Comparison of ENCODE assay signal across 25 cellular contexts in genomic region chr4:37781134-37781455, GRCh38.
DNase-seq lines count a peak whose midpoint lies in the region; ATAC-seq and TF ChIP-seq lines count a peak whose summit lies in the region.
"Had no signal": no experiment of that assay in that cellular context is flagged by ENCODE, and none has a peak within 500 bp of the region (broad histone marks: within the 10 kb centered on the region; RNA-seq: fewer than 3 reads in every experiment).

No MANE protein-coding gene starts in this region.

- peaks cover 14% of the 10 kb centered on the region for H3K9me3 Mint-ChIP-seq in activated naive CD4-positive, alpha-beta T cell treated with anti-CD3 and anti-CD28 coated beads, Interleukin-2, amount 10 ng/mL, durations not matched to agents 7 days and 5 days
- H3K9me3 Mint-ChIP-seq in central memory CD8-positive, alpha-beta T cell, result no peaks in the 10 kb centered on the region
- no peaks in the 10 kb centered on the region for H3K9me3 Mint-ChIP-seq in stimulated activated effector memory CD8-positive, alpha-beta T cell treated with anti-CD3 and anti-CD28 coated beads, Interleukin-12 subunit alpha, Interleukin-12 subunit beta, amount 100 ng/mL, for 72 hours

- peak overlapping the region; percentile 83 for H3K27ac Mint-ChIP-seq in activated naive CD4-positive, alpha-beta T cell treated with anti-CD3 and anti-CD28 coated beads, Interleukin-2, amount 10 ng/mL, durations not matched to agents 7 days and 5 days
- H3K27ac Mint-ChIP-seq in central memory CD8-positive, alpha-beta T cell (ENCODE audit: low read depth), result peak overlapping the region; percentile 67
- H3K27ac Mint-ChIP-seq in stimulated activated effector memory CD8-positive, alpha-beta T cell treated with anti-CD3 and anti-CD28 coated beads, Interleukin-12 subunit alpha, Interleukin-12 subunit beta, amount 100 ng/mL, for 72 hours, result peak overlapping the region; percentile 79
- H3K27ac Mint-ChIP-seq: activated T-helper 2 cell treated with anti-CD3 and anti-CD28 coated beads, Interferon-gamma antibody, Interleukin-2, Interleukin-4, amounts not matched to agents 10 μg/mL and 5 μg/mL and 100 μg/mL, durations not matched to agents 14 hours and 24 hours and 36 hours had no signal

- no peak for ATAC-seq in central memory CD8-positive, alpha-beta T cell (replicated peaks; ENCODE audit: extremely low read depth, poor library complexity, severe bottlenecking)
- no peak for ATAC-seq in stimulated activated effector memory CD8-positive, alpha-beta T cell treated with anti-CD3 and anti-CD28 coated beads, Interleukin-12 subunit alpha, Interleukin-12 subunit beta, amount 100 ng/mL, for 72 hours
- ATAC-seq in GM21576 (IDR thresholded peaks at IDR 0.05; ENCODE audit: unreplicated experiment), result no peak
- ATAC-seq: activated CD4-positive, CD25-positive, alpha-beta regulatory T cell treated with anti-CD3 and anti-CD28 coated beads, Interleukin-2, amount 50 U/mL, for 24 hours; gastrocnemius medialis; stimulated activated naive CD8-positive, alpha-beta T cell treated with anti-CD3 and anti-CD28 coated beads, Interleukin-15, Interleukin-2, amounts not matched to agents 100 U/mL and 50 U/mL, for 24 hours had no signal

- H3K4me1 Mint-ChIP-seq in activated naive CD4-positive, alpha-beta T cell treated with anti-CD3 and anti-CD28 coated beads, Interleukin-2, amount 10 ng/mL, durations not matched to agents 7 days and 5 days, result peaks cover 27% of the 10 kb centered on the region
- H3K4me1 Mint-ChIP-seq in central memory CD8-positive, alpha-beta T cell, result peaks cover 14% of the 10 kb centered on the region
- peaks cover 13% of the 10 kb centered on the region for H3K4me1 Mint-ChIP-seq in stimulated activated effector memory CD8-positive, alpha-beta T cell treated with anti-CD3 and anti-CD28 coated beads, Interleukin-12 subunit alpha, Interleukin-12 subunit beta, amount 100 ng/mL, for 72 hours

- no peak for TF ChIP-seq CTCF in LNCaP clone FGC (IDR thresholded peaks at IDR 0.05; ENCODE audit: control insufficient read depth, extremely low read depth, insufficient read depth)

- peaks cover 13% of the 10 kb centered on the region for H3K36me3 Mint-ChIP-seq in activated naive CD4-positive, alpha-beta T cell treated with anti-CD3 and anti-CD28 coated beads, Interleukin-2, amount 10 ng/mL, durations not matched to agents 7 days and 5 days
- H3K36me3 Mint-ChIP-seq in central memory CD8-positive, alpha-beta T cell (ENCODE audit: insufficient read depth), result no peaks in the 10 kb centered on the region
- no peaks in the 10 kb centered on the region for H3K36me3 Mint-ChIP-seq in stimulated activated effector memory CD8-positive, alpha-beta T cell treated with anti-CD3 and anti-CD28 coated beads, Interleukin-12 subunit alpha, Interleukin-12 subunit beta, amount 100 ng/mL, for 72 hours

- no peak for DNase-seq in activated naive CD4-positive, alpha-beta T cell treated with anti-CD3 and anti-CD28 coated beads, Interleukin-2, amount 10 ng/mL, durations not matched to agents 7 days and 5 days
- DNase-seq in activated naive CD4-positive, alpha-beta T cell treated with anti-CD3 and anti-CD28 coated beads, Interleukin-2, amount 50 U/mL, for 16 hours, result no peak
- DNase-seq in LNCaP clone FGC (ENCODE audit: low read depth) (peak; percentile 32), COLO829 (ENCODE audit: low spot score) (no peak), HPDE6-E6E7 (ENCODE audit: extremely low spot score) (no peak)
- no peak for DNase-seq in central memory CD8-positive, alpha-beta T cell (ENCODE audit: low spot score in 2 of 2)
- no peak for DNase-seq in stimulated activated effector memory CD8-positive, alpha-beta T cell treated with anti-CD3 and anti-CD28 coated beads, Interleukin-12 subunit alpha, Interleukin-12 subunit beta, amount 100 ng/mL, for 72 hours (ENCODE audit: low spot score in 2 of 2)
- DNase-seq: ACHN, colonic mucosa, DMS153, esophagus squamous epithelium, gastrocnemius medialis, IMR-90, mesendoderm, NCI-H1105, NCI-H2029 treated with DMSO at 0.1 percent for 48 hours, NCI-H2227 treated with DMSO at 0.1 percent for 48 hours, NCI-H748 treated with DMSO at 0.1 percent for 48 hours, posterior cingulate gyrus, sigmoid colon had no signal

- CTCF ChIA-PET in activated naive CD4-positive, alpha-beta T cell treated with anti-CD3 and anti-CD28 coated beads, Interleukin-2, amount 10 ng/mL, durations not matched to agents 7 days and 5 days (lab: Charles Lee), result interaction anchor here (0.7 to 1.0 kb wide), 3 partner anchors 178 to 215 kb away, joined by 3 to 9 read pairs (median 3); no protein-coding TSS in a partner anchor

- H3K4me3 ChIP-seq in LNCaP clone FGC (ENCODE audit: low read depth, low read length), result no peak overlapping the region
- H3K4me3 ChIP-seq: colonic mucosa, esophagus squamous epithelium, gastrocnemius medialis, GM23248, sigmoid colon had no signal

- peaks cover 10% of the 10 kb centered on the region for H3K27me3 Mint-ChIP-seq in activated naive CD4-positive, alpha-beta T cell treated with anti-CD3 and anti-CD28 coated beads, Interleukin-2, amount 10 ng/mL, durations not matched to agents 7 days and 5 days
- peaks cover 3% of the 10 kb centered on the region for H3K27me3 Mint-ChIP-seq in central memory CD8-positive, alpha-beta T cell

- H3K4me3 Mint-ChIP-seq in activated naive CD4-positive, alpha-beta T cell treated with anti-CD3 and anti-CD28 coated beads, Interleukin-2, amount 10 ng/mL, durations not matched to agents 7 days and 5 days, result no peak overlapping the region
- no peak overlapping the region for H3K4me3 Mint-ChIP-seq in central memory CD8-positive, alpha-beta T cell
- H3K4me3 Mint-ChIP-seq in stimulated activated effector memory CD8-positive, alpha-beta T cell treated with anti-CD3 and anti-CD28 coated beads, Interleukin-12 subunit alpha, Interleukin-12 subunit beta, amount 100 ng/mL, for 72 hours, result no peak overlapping the region
